Comparison of ENCODE assay signal across 24 cellular contexts in genomic region chr15:70242962-70243685, GRCh38.
A peak's percentile ranks its signal among the peaks of the same experiment; 100 is the strongest.
DNase-seq lines count a peak whose midpoint lies in the region; ATAC-seq and TF ChIP-seq lines count a peak whose summit lies in the region.
"Had no signal": no experiment of that assay in that cellular context is flagged by ENCODE, and none has a peak within 500 bp of the region (broad histone marks: within the 10 kb centered on the region; RNA-seq: fewer than 3 reads in every experiment).

No MANE protein-coding gene starts in this region.

- peak overlapping the region; percentile 52 for H2AK9ac ChIP-seq in IMR-90 (replicated peaks; ENCODE audit: low read depth, low read length, poor library complexity)

- H3K9me1 ChIP-seq in IMR-90 (ENCODE audit: insufficient read depth, low read length): no peaks in the 10 kb centered on the region; the same call in 1 of the 2 replicates

- TF ChIP-seq RAD21 in IMR-90 (IDR thresholded peaks at IDR 0.05; ENCODE audit: low read length): no peak

- in situ Hi-C loops in IMR-90 (cut with MboI; ENCODE audit: low sequenced_read_pairs): no loop called here

- dilution Hi-C loops in IMR-90 (cut with HindIII; ENCODE audit: low sequenced_read_pairs, unreplicated experiment): no loop called here

- no CpG with 5 or more reads among the region's 9 CpGs for WGBS in IMR-90 (ENCODE audit: extremely low coverage in 2 of 2, insufficient read length in 1 of 2), 2 experiments
- WGBS in neuronal stem cell (ENCODE audit: extremely low coverage in 2 of 2, insufficient read length in 2 of 2, insufficient replicate concordance in 1 of 2), 2 donors: no CpG with 5 or more reads among the region's 9 CpGs

- H3K36me3 Mint-ChIP-seq in activated CD8-positive, alpha-beta T cell treated with anti-CD3 and anti-CD28 coated beads, Interleukin-2, amount 10 ng/mL, durations not matched to agents 7 days and 5 days (ENCODE audit: low read depth): no peaks in the 10 kb centered on the region
- H3K36me3 Mint-ChIP-seq in CD8-positive, alpha-beta memory T cell: no peaks in the 10 kb centered on the region

- peaks cover 39% of the 10 kb centered on the region for H3K27me3 ChIP-seq in IMR-90 (ENCODE audit: control insufficient read depth, insufficient read depth, low read length)
- H3K27me3 ChIP-seq in neuronal stem cell (ENCODE audit: control insufficient read depth in 3 of 3, insufficient read depth in 3 of 3, low read depth in 1 of 3, low read length in 3 of 3): no peaks in the 10 kb centered on the region
- no peaks in the 10 kb centered on the region for H3K27me3 ChIP-seq in CD8-positive, alpha-beta memory T cell (ENCODE audit: insufficient read depth, low read length, poor library complexity, severe bottlenecking)
- H3K27me3 ChIP-seq: adrenal gland, SJSA1 had no signal

- H3K36me3 ChIP-seq in IMR-90 (ENCODE audit: control insufficient read depth, insufficient read depth, low read length): no peaks in the 10 kb centered on the region
- H3K36me3 ChIP-seq in neuronal stem cell (replicated peaks in 1 of 2; ENCODE audit: control insufficient read depth in 2 of 2, insufficient read depth in 2 of 2, low read length in 2 of 2): no peaks in the 10 kb centered on the region
- H3K36me3 ChIP-seq in CD8-positive, alpha-beta memory T cell (ENCODE audit: insufficient read depth, low read length): no peaks in the 10 kb centered on the region
- H3K36me3 ChIP-seq: adrenal gland, esophagus squamous epithelium, SJSA1 had no signal

- CTCF ChIA-PET in IMR-90 (lab: Yijun Ruan, JAX): no interaction called here
- CTCF ChIA-PET in activated CD8-positive, alpha-beta T cell treated with anti-CD3 and anti-CD28 coated beads, Interleukin-2, amount 10 ng/mL, durations not matched to agents 7 days and 5 days (lab: Charles Lee): no interaction called here
- CTCF ChIA-PET in CD8-positive, alpha-beta memory T cell (lab: Charles Lee): no interaction called here

- H2BK5ac ChIP-seq in IMR-90 (ENCODE audit: low read depth, low read length, poor library complexity, severe bottlenecking) (no peak overlapping the region), neuronal stem cell (ENCODE audit: low read length) (no peak overlapping the region)

- H3K27me3 Mint-ChIP-seq in activated CD8-positive, alpha-beta T cell treated with anti-CD3 and anti-CD28 coated beads, Interleukin-2, amount 10 ng/mL, durations not matched to agents 7 days and 5 days (ENCODE audit: low read depth): peaks cover 4% of the 10 kb centered on the region
- peaks cover 2 to 3% of the 10 kb centered on the region in 2 donors for H3K27me3 Mint-ChIP-seq in CD8-positive, alpha-beta memory T cell

- no peak overlapping the region for H4K91ac ChIP-seq in IMR-90 (ENCODE audit: insufficient read depth, low read depth, low read length)
- H4K91ac ChIP-seq in neuronal stem cell (ENCODE audit: low read depth, low read length, poor library complexity): no peak overlapping the region

- TF ChIP-seq POLR2A in IMR-90 (IDR thresholded peaks at IDR 0.05; ENCODE audit: low read depth, low read length): no peak

- H3K14ac ChIP-seq in IMR-90 (replicated peaks; ENCODE audit: low read depth, low read length) (no peak overlapping the region), neuronal stem cell (ENCODE audit: low read length) (no peak overlapping the region)

- no peak overlapping the region for H3K4me2 ChIP-seq in IMR-90 (ENCODE audit: low read depth, low read length)
- no peak overlapping the region for H3K4me2 ChIP-seq in neuronal stem cell (ENCODE audit: insufficient read depth, low read length, poor library complexity, severe bottlenecking)

- H3K18ac ChIP-seq in IMR-90 (ENCODE audit: low read depth, low read length) (no peak overlapping the region), neuronal stem cell (ENCODE audit: low read length) (no peak overlapping the region)

- POLR2A ChIA-PET in IMR-90 (lab: Charles Lee; ENCODE audit: unreplicated experiment): no interaction called here
- POLR2A ChIA-PET in activated CD8-positive, alpha-beta T cell treated with anti-CD3 and anti-CD28 coated beads, Interleukin-2, amount 10 ng/mL, durations not matched to agents 7 days and 5 days (lab: Charles Lee): no interaction called here
- POLR2A ChIA-PET in CD8-positive, alpha-beta memory T cell (lab: Charles Lee): no interaction called here

- H2BK12ac ChIP-seq in neuronal stem cell (ENCODE audit: low read length): no peak overlapping the region

- H3K9ac ChIP-seq in IMR-90 (ENCODE audit: low read depth, low read length) (no peak overlapping the region), neuronal stem cell (ENCODE audit: low read depth, low read length, poor library complexity) (no peak overlapping the region)

- H2AFZ ChIP-seq in IMR-90 (replicated peaks; ENCODE audit: low read length, poor library complexity) (no peak overlapping the region), neuronal stem cell (ENCODE audit: low read length) (no peak overlapping the region)

- TF ChIP-seq CTCF in IMR-90 (conservative IDR thresholded peaks at IDR 0.05; ENCODE audit: low read depth, low read length): no peak

- H3K27ac ChIP-seq in IMR-90 (ENCODE audit: insufficient read depth, low read length) (no peak overlapping the region), neuronal stem cell (replicated peaks; ENCODE audit: low read length) (no peak overlapping the region)
- H3K27ac ChIP-seq in CD8-positive, alpha-beta memory T cell (ENCODE audit: low read depth, low read length): no peak overlapping the region
- H3K27ac ChIP-seq: adrenal gland, esophagus squamous epithelium, SJSA1, skin epidermis had no signal

- H3K4ac ChIP-seq in IMR-90 (ENCODE audit: low read depth, low read length) (no peak overlapping the region), neuronal stem cell (ENCODE audit: low read length) (no peak overlapping the region)

- BruUV-seq in IMR-90 (replicated peaks; lab: Mats Ljungman, UMichigan): no TSS peak

- H2BK120ac ChIP-seq in IMR-90 (ENCODE audit: low read depth, low read length) (no peak overlapping the region), neuronal stem cell (ENCODE audit: low read depth, low read length) (no peak overlapping the region)

- peak overlapping the region; percentile 69 for H3K27ac Mint-ChIP-seq in activated CD8-positive, alpha-beta T cell treated with anti-CD3 and anti-CD28 coated beads, Interleukin-2, amount 10 ng/mL, durations not matched to agents 7 days and 5 days
- peak overlapping the region in 1 of 8 donors; percentile 55 for H3K27ac Mint-ChIP-seq in CD8-positive, alpha-beta memory T cell
- H3K27ac Mint-ChIP-seq: activated CD4-positive, alpha-beta T cell treated with anti-CD3 and anti-CD28 coated beads for 36 hours had no signal

- no peaks in the 10 kb centered on the region for H3K79me1 ChIP-seq in IMR-90 (ENCODE audit: low read depth in 1 of 2, low read length in 2 of 2)
- no peaks in the 10 kb centered on the region for H3K79me1 ChIP-seq in neuronal stem cell (ENCODE audit: low read depth, low read length)

- H2BK15ac ChIP-seq in IMR-90 (ENCODE audit: low read depth, low read length) (no peak overlapping the region), neuronal stem cell (ENCODE audit: low read length) (no peak overlapping the region)

- H4K8ac ChIP-seq in IMR-90 (ENCODE audit: low read depth in 2 of 2, low read length in 2 of 2) (no peak overlapping the region), neuronal stem cell (ENCODE audit: low read depth, low read length) (no peak overlapping the region)

- no peaks in the 10 kb centered on the region for H3K4me1 ChIP-seq in IMR-90 (ENCODE audit: control insufficient read depth, insufficient read depth, low read length)
- peaks cover 2 to 7% of the 10 kb centered on the region in 2 donors for H3K4me1 ChIP-seq in neuronal stem cell (ENCODE audit: control insufficient read depth in 2 of 2, insufficient read depth in 1 of 2, low read depth in 1 of 2, low read length in 2 of 2)
- H3K4me1 ChIP-seq in CD8-positive, alpha-beta memory T cell (ENCODE audit: insufficient read depth, low read length): peaks cover 32% of the 10 kb centered on the region
- H3K4me1 ChIP-seq: adrenal gland had no signal

- no peak overlapping the region for H3K23ac ChIP-seq in IMR-90 (ENCODE audit: low read depth, low read length)
- H3K23ac ChIP-seq in neuronal stem cell (ENCODE audit: low read depth, low read length, poor library complexity): no peak overlapping the region

- no peak overlapping the region for H2BK20ac ChIP-seq in IMR-90 (ENCODE audit: low read depth, low read length)

- no peak overlapping the region for H3K56ac ChIP-seq in IMR-90 (ENCODE audit: extremely low read depth, insufficient read depth, low read length)

- H4K20me1 ChIP-seq in IMR-90 (ENCODE audit: insufficient read depth, low read length): no peaks in the 10 kb centered on the region

- H3K4me3 ChIP-seq in IMR-90 (ENCODE audit: insufficient read depth, low read depth, low read length) (no peak overlapping the region), neuronal stem cell (ENCODE audit: low read length in 2 of 2) (no peak overlapping the region)
- no peak overlapping the region for H3K4me3 ChIP-seq in CD8-positive, alpha-beta memory T cell (ENCODE audit: low read length)
- H3K4me3 ChIP-seq: adrenal gland, esophagus squamous epithelium, lung, SJSA1, skin epidermis had no signal

- no peaks in the 10 kb centered on the region for H3K9me3 ChIP-seq in IMR-90 (ENCODE audit: control insufficient read depth, insufficient read depth, low read length)
- no peaks in the 10 kb centered on the region for H3K9me3 ChIP-seq in neuronal stem cell (replicated peaks in 1 of 2; ENCODE audit: control insufficient read depth in 2 of 2, insufficient read depth in 1 of 2, low read depth in 1 of 2, low read length in 2 of 2)
- no peaks in the 10 kb centered on the region for H3K9me3 ChIP-seq in CD8-positive, alpha-beta memory T cell (ENCODE audit: low read length)
- H3K9me3 ChIP-seq: adrenal gland, esophagus squamous epithelium, SJSA1 had no signal

- H2AK5ac ChIP-seq in IMR-90 (ENCODE audit: low read depth, low read length) (no peak overlapping the region), neuronal stem cell (ENCODE audit: low read depth, low read length) (peak overlapping the region; percentile 12)

- H3K9me3 Mint-ChIP-seq in activated CD8-positive, alpha-beta T cell treated with anti-CD3 and anti-CD28 coated beads, Interleukin-2, amount 10 ng/mL, durations not matched to agents 7 days and 5 days (ENCODE audit: insufficient read depth): no peaks in the 10 kb centered on the region
- H3K9me3 Mint-ChIP-seq in CD8-positive, alpha-beta memory T cell: no peaks in the 10 kb centered on the region
- H3K9me3 Mint-ChIP-seq: T-helper 1 cell treated with Interleukin-12 subunit alpha and Interleukin-12 subunit beta and Interleukin-4 antibody, amounts not matched to agents 30 μg/mL and 1 μg/mL, for 36 hours had no signal

- DNase-seq in NCI-H2171 treated with DMSO at 0.1 percent for 48 hours (lab: John Stamatoyannopoulos, UW): peak; percentile 53
- no peak for DNase-seq in NCI-H2171 (lab: John Stamatoyannopoulos, UW)
- no peak for DNase-seq in IMR-90
- peak; percentile 62 for DNase-seq in activated CD8-positive, alpha-beta T cell treated with anti-CD3 and anti-CD28 coated beads, Interleukin-2, amount 10 ng/mL, durations not matched to agents 7 days and 5 days
- no peak for DNase-seq in neuronal stem cell (ENCODE audit: low spot score)
- no peak for DNase-seq in stimulated activated naive CD8-positive, alpha-beta T cell treated with anti-CD3 and anti-CD28 coated beads, Interleukin-15, Interleukin-2, amounts not matched to agents 100 U/mL and 50 U/mL, for 24 hours
- no peak for DNase-seq in CD8-positive, alpha-beta memory T cell
- DNase-seq: activated CD4-positive, alpha-beta T cell treated with anti-CD3 and anti-CD28 coated beads for 36 hours; DMS53; effector memory CD4-positive, alpha-beta T cell; esophagus squamous epithelium; GDM1; GOT3; KG1; kidney glomerular epithelial cell; NCI-H524 treated with DMSO at 0.1 percent for 48 hours; NK-92 treated with Interleukin-12 subunit alpha and Interleukin-12 subunit beta, amount 100 ng/mL, for 24 hours; stimulated activated CD4-positive, alpha-beta T cell treated with anti-CD3 and anti-CD28 coated beads, Interleukin-2, amount 100 ng/mL, for 24 hours had no signal

- H3K4me3 Mint-ChIP-seq in activated CD8-positive, alpha-beta T cell treated with anti-CD3 and anti-CD28 coated beads, Interleukin-2, amount 10 ng/mL, durations not matched to agents 7 days and 5 days: peak overlapping the region; percentile 43
- H3K4me3 Mint-ChIP-seq in CD8-positive, alpha-beta memory T cell: peak overlapping the region in 1 of 7 donors; percentile 26
- H3K4me3 Mint-ChIP-seq: activated CD4-positive, alpha-beta T cell treated with anti-CD3 and anti-CD28 coated beads for 36 hours; T-helper 1 cell treated with Interleukin-12 subunit alpha and Interleukin-12 subunit beta and Interleukin-4 antibody, amounts not matched to agents 30 μg/mL and 1 μg/mL, for 36 hours had no signal

- no peak overlapping the region for H4K5ac ChIP-seq in IMR-90 (ENCODE audit: low read depth, low read length)

- peaks cover 83% of the 10 kb centered on the region for H3K4me1 Mint-ChIP-seq in activated CD8-positive, alpha-beta T cell treated with anti-CD3 and anti-CD28 coated beads, Interleukin-2, amount 10 ng/mL, durations not matched to agents 7 days and 5 days (ENCODE audit: low read depth)
- peaks cover 16 to 31% (median 21%) of the 10 kb centered on the region in 3 donors for H3K4me1 Mint-ChIP-seq in CD8-positive, alpha-beta memory T cell

- intact Hi-C loops in IMR-90 (cut with micrococcal nuclease): no loop called here

- ATAC-seq in IMR-90 (ENCODE audit: low read depth): no peak
- ATAC-seq in activated CD8-positive, alpha-beta T cell treated with anti-CD3 and anti-CD28 coated beads, Interleukin-2, amount 10 ng/mL, durations not matched to agents 7 days and 5 days: peak; percentile 72
- ATAC-seq in HG03097 (IDR thresholded peaks at IDR 0.05; ENCODE audit: low FRiP score, unreplicated experiment): no peak
- ATAC-seq in stimulated activated naive CD8-positive, alpha-beta T cell treated with anti-CD3 and anti-CD28 coated beads, Interleukin-15, Interleukin-2, amounts not matched to agents 100 U/mL and 50 U/mL, for 24 hours: no peak
- ATAC-seq: activated CD4-positive, alpha-beta T cell treated with anti-CD3 and anti-CD28 coated beads for 36 hours had no signal

Comparison
In these comparisons a context has a peak if more than half of its experiments do, and no peak if none do; other contexts are left out.
1. DNase-seq: peak in NCI-H2171 treated with DMSO at 0.1 percent for 48 hours (single experiment) and activated CD8-positive, alpha-beta T cell treated with anti-CD3 and anti-CD28 coated beads, Interleukin-2, amount 10 ng/mL, durations not matched to agents 7 days and 5 days (single experiment); none in NCI-H2171 (single experiment), IMR-90 (single experiment), neuronal stem cell (single experiment), stimulated activated naive CD8-positive, alpha-beta T cell treated with anti-CD3 and anti-CD28 coated beads, Interleukin-15, Interleukin-2, amounts not matched to agents 100 U/mL and 50 U/mL, for 24 hours (single experiment) and CD8-positive, alpha-beta memory T cell (0 of 5).